ENCODE assay signal across 2 cellular contexts in the genomic region with DNA sequence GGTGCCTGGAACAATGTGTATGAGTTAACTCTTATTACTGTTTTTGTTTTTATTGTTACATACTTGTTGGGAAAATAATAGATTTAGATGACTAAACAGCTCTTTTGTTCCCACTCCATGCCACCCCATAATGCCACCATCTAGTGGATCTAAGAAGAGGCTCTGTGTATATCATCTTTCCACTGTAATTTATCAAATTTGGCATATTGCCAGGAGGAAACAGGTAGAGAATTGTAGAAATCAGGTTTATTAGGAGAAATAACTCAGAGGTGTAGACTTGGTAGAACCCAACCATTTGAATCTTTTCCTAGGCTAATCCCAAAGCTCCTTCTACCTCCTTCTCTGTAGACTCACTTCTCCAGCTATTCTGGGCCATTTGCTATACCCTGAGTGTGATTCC.
A peak's percentile ranks its signal among the peaks of the same experiment; 100 is the strongest.
TF ChIP-seq lines count a peak whose summit lies in the region.

No MANE protein-coding gene starts in this region.

TF ChIP-seq in HepG2, 621 proteins besides CTCF, POLR2A, EP300 and RAD21 (continued from another document):
- TF ChIP-seq, protein P1, sequence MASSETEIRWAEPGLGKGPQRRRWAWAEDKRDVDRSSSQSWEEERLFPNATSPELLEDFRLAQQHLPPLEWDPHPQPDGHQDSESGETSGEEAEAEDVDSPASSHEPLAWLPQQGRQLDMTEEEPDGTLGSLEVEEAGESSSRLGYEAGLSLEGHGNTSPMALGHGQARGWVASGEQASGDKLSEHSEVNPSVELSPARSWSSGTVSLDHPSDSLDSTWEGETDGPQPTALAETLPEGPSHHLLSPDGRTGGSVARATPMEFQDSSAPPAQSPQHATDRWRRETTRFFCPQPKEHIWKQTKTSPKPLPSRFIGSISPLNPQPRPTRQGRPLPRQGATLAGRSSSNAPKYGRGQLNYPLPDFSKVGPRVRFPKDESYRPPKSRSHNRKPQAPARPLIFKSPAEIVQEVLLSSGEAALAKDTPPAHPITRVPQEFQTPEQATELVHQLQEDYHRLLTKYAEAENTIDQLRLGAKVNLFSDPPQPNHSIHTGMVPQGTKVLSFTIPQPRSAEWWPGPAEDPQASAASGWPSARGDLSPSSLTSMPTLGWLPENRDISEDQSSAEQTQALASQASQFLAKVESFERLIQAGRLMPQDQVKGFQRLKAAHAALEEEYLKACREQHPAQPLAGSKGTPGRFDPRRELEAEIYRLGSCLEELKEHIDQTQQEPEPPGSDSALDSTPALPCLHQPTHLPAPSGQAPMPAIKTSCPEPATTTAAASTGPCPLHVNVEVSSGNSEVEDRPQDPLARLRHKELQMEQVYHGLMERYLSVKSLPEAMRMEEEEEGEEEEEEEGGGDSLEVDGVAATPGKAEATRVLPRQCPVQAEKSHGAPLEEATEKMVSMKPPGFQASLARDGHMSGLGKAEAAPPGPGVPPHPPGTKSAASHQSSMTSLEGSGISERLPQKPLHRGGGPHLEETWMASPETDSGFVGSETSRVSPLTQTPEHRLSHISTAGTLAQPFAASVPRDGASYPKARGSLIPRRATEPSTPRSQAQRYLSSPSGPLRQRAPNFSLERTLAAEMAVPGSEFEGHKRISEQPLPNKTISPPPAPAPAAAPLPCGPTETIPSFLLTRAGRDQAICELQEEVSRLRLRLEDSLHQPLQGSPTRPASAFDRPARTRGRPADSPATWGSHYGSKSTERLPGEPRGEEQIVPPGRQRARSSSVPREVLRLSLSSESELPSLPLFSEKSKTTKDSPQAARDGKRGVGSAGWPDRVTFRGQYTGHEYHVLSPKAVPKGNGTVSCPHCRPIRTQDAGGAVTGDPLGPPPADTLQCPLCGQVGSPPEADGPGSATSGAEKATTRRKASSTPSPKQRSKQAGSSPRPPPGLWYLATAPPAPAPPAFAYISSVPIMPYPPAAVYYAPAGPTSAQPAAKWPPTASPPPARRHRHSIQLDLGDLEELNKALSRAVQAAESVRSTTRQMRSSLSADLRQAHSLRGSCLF (CRISPR knock-in tag; IDR thresholded peaks at IDR 0.05; ENCODE audit: borderline replicate concordance): no peak
- TF ChIP-seq LCORL (IDR thresholded peaks at IDR 0.05) (peak; percentile 86), LCORL (CRISPR knock-in tag; IDR thresholded peaks at IDR 0.05) (no peak), TEAD3 (CRISPR knock-in tag; optimal IDR thresholded peaks at IDR 0.05; ENCODE audit: borderline replicate concordance) (no peak)

TF ChIP-seq in K562, 482 proteins besides CTCF, POLR2A, EP300 and RAD21 (continued from another document):
- TF ChIP-seq, protein P2, sequence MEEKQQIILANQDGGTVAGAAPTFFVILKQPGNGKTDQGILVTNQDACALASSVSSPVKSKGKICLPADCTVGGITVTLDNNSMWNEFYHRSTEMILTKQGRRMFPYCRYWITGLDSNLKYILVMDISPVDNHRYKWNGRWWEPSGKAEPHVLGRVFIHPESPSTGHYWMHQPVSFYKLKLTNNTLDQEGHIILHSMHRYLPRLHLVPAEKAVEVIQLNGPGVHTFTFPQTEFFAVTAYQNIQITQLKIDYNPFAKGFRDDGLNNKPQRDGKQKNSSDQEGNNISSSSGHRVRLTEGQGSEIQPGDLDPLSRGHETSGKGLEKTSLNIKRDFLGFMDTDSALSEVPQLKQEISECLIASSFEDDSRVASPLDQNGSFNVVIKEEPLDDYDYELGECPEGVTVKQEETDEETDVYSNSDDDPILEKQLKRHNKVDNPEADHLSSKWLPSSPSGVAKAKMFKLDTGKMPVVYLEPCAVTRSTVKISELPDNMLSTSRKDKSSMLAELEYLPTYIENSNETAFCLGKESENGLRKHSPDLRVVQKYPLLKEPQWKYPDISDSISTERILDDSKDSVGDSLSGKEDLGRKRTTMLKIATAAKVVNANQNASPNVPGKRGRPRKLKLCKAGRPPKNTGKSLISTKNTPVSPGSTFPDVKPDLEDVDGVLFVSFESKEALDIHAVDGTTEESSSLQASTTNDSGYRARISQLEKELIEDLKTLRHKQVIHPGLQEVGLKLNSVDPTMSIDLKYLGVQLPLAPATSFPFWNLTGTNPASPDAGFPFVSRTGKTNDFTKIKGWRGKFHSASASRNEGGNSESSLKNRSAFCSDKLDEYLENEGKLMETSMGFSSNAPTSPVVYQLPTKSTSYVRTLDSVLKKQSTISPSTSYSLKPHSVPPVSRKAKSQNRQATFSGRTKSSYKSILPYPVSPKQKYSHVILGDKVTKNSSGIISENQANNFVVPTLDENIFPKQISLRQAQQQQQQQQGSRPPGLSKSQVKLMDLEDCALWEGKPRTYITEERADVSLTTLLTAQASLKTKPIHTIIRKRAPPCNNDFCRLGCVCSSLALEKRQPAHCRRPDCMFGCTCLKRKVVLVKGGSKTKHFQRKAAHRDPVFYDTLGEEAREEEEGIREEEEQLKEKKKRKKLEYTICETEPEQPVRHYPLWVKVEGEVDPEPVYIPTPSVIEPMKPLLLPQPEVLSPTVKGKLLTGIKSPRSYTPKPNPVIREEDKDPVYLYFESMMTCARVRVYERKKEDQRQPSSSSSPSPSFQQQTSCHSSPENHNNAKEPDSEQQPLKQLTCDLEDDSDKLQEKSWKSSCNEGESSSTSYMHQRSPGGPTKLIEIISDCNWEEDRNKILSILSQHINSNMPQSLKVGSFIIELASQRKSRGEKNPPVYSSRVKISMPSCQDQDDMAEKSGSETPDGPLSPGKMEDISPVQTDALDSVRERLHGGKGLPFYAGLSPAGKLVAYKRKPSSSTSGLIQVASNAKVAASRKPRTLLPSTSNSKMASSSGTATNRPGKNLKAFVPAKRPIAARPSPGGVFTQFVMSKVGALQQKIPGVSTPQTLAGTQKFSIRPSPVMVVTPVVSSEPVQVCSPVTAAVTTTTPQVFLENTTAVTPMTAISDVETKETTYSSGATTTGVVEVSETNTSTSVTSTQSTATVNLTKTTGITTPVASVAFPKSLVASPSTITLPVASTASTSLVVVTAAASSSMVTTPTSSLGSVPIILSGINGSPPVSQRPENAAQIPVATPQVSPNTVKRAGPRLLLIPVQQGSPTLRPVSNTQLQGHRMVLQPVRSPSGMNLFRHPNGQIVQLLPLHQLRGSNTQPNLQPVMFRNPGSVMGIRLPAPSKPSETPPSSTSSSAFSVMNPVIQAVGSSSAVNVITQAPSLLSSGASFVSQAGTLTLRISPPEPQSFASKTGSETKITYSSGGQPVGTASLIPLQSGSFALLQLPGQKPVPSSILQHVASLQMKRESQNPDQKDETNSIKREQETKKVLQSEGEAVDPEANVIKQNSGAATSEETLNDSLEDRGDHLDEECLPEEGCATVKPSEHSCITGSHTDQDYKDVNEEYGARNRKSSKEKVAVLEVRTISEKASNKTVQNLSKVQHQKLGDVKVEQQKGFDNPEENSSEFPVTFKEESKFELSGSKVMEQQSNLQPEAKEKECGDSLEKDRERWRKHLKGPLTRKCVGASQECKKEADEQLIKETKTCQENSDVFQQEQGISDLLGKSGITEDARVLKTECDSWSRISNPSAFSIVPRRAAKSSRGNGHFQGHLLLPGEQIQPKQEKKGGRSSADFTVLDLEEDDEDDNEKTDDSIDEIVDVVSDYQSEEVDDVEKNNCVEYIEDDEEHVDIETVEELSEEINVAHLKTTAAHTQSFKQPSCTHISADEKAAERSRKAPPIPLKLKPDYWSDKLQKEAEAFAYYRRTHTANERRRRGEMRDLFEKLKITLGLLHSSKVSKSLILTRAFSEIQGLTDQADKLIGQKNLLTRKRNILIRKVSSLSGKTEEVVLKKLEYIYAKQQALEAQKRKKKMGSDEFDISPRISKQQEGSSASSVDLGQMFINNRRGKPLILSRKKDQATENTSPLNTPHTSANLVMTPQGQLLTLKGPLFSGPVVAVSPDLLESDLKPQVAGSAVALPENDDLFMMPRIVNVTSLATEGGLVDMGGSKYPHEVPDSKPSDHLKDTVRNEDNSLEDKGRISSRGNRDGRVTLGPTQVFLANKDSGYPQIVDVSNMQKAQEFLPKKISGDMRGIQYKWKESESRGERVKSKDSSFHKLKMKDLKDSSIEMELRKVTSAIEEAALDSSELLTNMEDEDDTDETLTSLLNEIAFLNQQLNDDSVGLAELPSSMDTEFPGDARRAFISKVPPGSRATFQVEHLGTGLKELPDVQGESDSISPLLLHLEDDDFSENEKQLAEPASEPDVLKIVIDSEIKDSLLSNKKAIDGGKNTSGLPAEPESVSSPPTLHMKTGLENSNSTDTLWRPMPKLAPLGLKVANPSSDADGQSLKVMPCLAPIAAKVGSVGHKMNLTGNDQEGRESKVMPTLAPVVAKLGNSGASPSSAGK (IDR thresholded peaks at IDR 0.05): no peak
- TF ChIP-seq, protein P3, sequence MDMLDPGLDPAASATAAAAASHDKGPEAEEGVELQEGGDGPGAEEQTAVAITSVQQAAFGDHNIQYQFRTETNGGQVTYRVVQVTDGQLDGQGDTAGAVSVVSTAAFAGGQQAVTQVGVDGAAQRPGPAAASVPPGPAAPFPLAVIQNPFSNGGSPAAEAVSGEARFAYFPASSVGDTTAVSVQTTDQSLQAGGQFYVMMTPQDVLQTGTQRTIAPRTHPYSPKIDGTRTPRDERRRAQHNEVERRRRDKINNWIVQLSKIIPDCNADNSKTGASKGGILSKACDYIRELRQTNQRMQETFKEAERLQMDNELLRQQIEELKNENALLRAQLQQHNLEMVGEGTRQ (CRISPR knock-in tag; IDR thresholded peaks at IDR 0.05): no peak
- no peak for TF ChIP-seq ZNF133 (CRISPR knock-in tag; IDR thresholded peaks at IDR 0.05)
- TF ChIP-seq, protein P4, sequence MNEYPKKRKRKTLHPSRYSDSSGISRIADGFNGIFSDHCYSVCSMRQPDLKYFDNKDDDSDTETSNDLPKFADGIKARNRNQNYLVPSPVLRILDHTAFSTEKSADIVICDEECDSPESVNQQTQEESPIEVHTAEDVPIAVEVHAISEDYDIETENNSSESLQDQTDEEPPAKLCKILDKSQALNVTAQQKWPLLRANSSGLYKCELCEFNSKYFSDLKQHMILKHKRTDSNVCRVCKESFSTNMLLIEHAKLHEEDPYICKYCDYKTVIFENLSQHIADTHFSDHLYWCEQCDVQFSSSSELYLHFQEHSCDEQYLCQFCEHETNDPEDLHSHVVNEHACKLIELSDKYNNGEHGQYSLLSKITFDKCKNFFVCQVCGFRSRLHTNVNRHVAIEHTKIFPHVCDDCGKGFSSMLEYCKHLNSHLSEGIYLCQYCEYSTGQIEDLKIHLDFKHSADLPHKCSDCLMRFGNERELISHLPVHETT (CRISPR knock-in tag; conservative IDR thresholded peaks at IDR 0.05 in 1 of 2, IDR thresholded peaks at IDR 0.05 in 1 of 2): no peak
- no peak for TF ChIP-seq ZNF274 (IDR thresholded peaks at IDR 0.05; ENCODE audit: borderline replicate concordance, low read depth, low read length)
- TF ChIP-seq KLF10 (CRISPR knock-in tag; IDR thresholded peaks at IDR 0.05): no peak
- TF ChIP-seq ZEB2 (IDR thresholded peaks at IDR 0.05): no peak
- TF ChIP-seq NFIC (IDR thresholded peaks at IDR 0.05): peak; percentile 90
- no peak for TF ChIP-seq CBFA2T2 (conservative IDR thresholded peaks at IDR 0.05)
- TF ChIP-seq NFIX (CRISPR knock-in tag; IDR thresholded peaks at IDR 0.05; ENCODE audit: low read depth): peak; percentile 82
- TF ChIP-seq CREM (IDR thresholded peaks at IDR 0.05; ENCODE audit: low read depth): no peak
- no peak for TF ChIP-seq ZNF444 (CRISPR knock-in tag; IDR thresholded peaks at IDR 0.05)
